1 cellular context compared by ENCODE assay signal in genomic region chr22:22937894-22938480, GRCh38.
TF ChIP-seq lines count a peak whose summit lies in the region.

No MANE protein-coding gene starts in this region.

TF ChIP-seq in GM12878, 131 proteins besides CTCF, POLR2A, EP300 and RAD21 (continued from another document):
- no peak for TF ChIP-seq NKRF (conservative IDR thresholded peaks at IDR 0.05)
